In genomic region chr9:134083451-134083850, GRCh38 we compare ENCODE assay signal across 22 cellular contexts. TPM values are rescaled to one million over a fixed set of nuclear protein-coding genes. Genes with fewer than 3 reads are reported as not detected.
A peak's percentile ranks its signal among the peaks of the same experiment; 100 is the strongest.
DNase-seq lines count a peak whose midpoint lies in the region; ATAC-seq, FAIRE-seq and TF ChIP-seq lines count a peak whose summit lies in the region.
"Had no signal": no experiment of that assay in that cellular context is flagged by ENCODE, and none has a peak within 500 bp of the region (broad histone marks: within the 10 kb centered on the region; RNA-seq: fewer than 3 reads in every experiment).

No MANE protein-coding gene starts in this region.

- no peak overlapping the region for H3K9ac ChIP-seq in keratinocyte (ENCODE audit: control insufficient read depth, extremely low read depth, insufficient read depth, low read length)
- H3K9ac ChIP-seq: BLaER1 had no signal

- no peaks in the 10 kb centered on the region for H3K36me3 ChIP-seq in keratinocyte (ENCODE audit: control insufficient read depth in 2 of 2, extremely low read depth in 1 of 2, insufficient read depth in 2 of 2, low read length in 2 of 2)
- H3K36me3 ChIP-seq: BE2C, BLaER1 had no signal

- TF ChIP-seq CTCF in keratinocyte (optimal IDR thresholded peaks at IDR 0.05 in 1 of 3, IDR thresholded peaks at IDR 0.05 in 1 of 3, conservative IDR thresholded peaks at IDR 0.05 in 1 of 3; ENCODE audit: extremely low read depth in 1 of 3, insufficient read depth in 2 of 3, low read length in 3 of 3) = no peak

- H3K36me3 Mint-ChIP-seq in activated naive CD8-positive, alpha-beta T cell treated with anti-CD3 and anti-CD28 coated beads, Interleukin-2, amount 50 U/mL, for 24 hours (ENCODE audit: low read depth) = no peaks in the 10 kb centered on the region
- H3K36me3 Mint-ChIP-seq: CD14-positive monocyte; CD4-positive, CD25-positive, alpha-beta regulatory T cell; CD8-positive, alpha-beta memory T cell had no signal

- H3K9me3 ChIP-seq in keratinocyte (ENCODE audit: control insufficient read depth, low read depth, low read length) = no peaks in the 10 kb centered on the region
- H3K9me3 ChIP-seq: BE2C had no signal

- no peak overlapping the region for H2AFZ ChIP-seq in keratinocyte (ENCODE audit: control insufficient read depth, low read length)

- peaks cover 17% of the 10 kb centered on the region for H3K4me1 ChIP-seq in keratinocyte (ENCODE audit: control insufficient read depth, extremely low read depth, insufficient read depth, low read length)
- H3K4me1 ChIP-seq: BE2C, BLaER1 had no signal

- H3K4me3 ChIP-seq in keratinocyte (ENCODE audit: control insufficient read depth in 2 of 3, extremely low read depth in 1 of 3, insufficient read depth in 2 of 3, low read depth in 1 of 3, low read length in 3 of 3) = no peak overlapping the region
- H3K4me3 ChIP-seq: BLaER1 had no signal

- H3K27me3 ChIP-seq in keratinocyte (ENCODE audit: control insufficient read depth, extremely low read depth, insufficient read depth, low read length) = no peaks in the 10 kb centered on the region
- H3K27me3 ChIP-seq: BLaER1 had no signal

- H3K4me3 Mint-ChIP-seq in activated naive CD8-positive, alpha-beta T cell treated with anti-CD3 and anti-CD28 coated beads, Interleukin-2, amount 50 U/mL, for 24 hours = no peak overlapping the region
- H3K4me3 Mint-ChIP-seq: CD14-positive monocyte; CD4-positive, alpha-beta memory T cell; CD4-positive, CD25-positive, alpha-beta regulatory T cell; CD8-positive, alpha-beta memory T cell had no signal

- H3K27ac Mint-ChIP-seq in activated naive CD8-positive, alpha-beta T cell treated with anti-CD3 and anti-CD28 coated beads, Interleukin-2, amount 50 U/mL, for 24 hours = no peak overlapping the region
- H3K27ac Mint-ChIP-seq: CD14-positive monocyte; CD4-positive, alpha-beta memory T cell; CD4-positive, CD25-positive, alpha-beta regulatory T cell had no signal

- H3K27me3 Mint-ChIP-seq in activated naive CD8-positive, alpha-beta T cell treated with anti-CD3 and anti-CD28 coated beads, Interleukin-2, amount 50 U/mL, for 24 hours = no peaks in the 10 kb centered on the region

- H3K4me1 Mint-ChIP-seq in activated naive CD8-positive, alpha-beta T cell treated with anti-CD3 and anti-CD28 coated beads, Interleukin-2, amount 50 U/mL, for 24 hours = no peaks in the 10 kb centered on the region
- H3K4me1 Mint-ChIP-seq: CD14-positive monocyte; CD4-positive, alpha-beta memory T cell; CD4-positive, CD25-positive, alpha-beta regulatory T cell; CD8-positive, alpha-beta memory T cell had no signal

- FAIRE-seq in keratinocyte (lab: Jason Lieb, UNC) = peak; percentile 9
- FAIRE-seq: A204.1, D721Med, G401.6, GM12891, GM19239 had no signal

- H4K20me1 ChIP-seq in keratinocyte (ENCODE audit: control insufficient read depth, extremely low read depth, insufficient read depth, low read length) = no peaks in the 10 kb centered on the region
- H4K20me1 ChIP-seq: BLaER1 had no signal

- ATAC-seq in activated naive CD8-positive, alpha-beta T cell treated with anti-CD3 and anti-CD28 coated beads, Interleukin-2, amount 50 U/mL, for 24 hours = no peak

- no peak overlapping the region for H3K4me2 ChIP-seq in keratinocyte (ENCODE audit: control insufficient read depth, extremely low read depth, insufficient read depth, low read depth, low read length)
- H3K4me2 ChIP-seq: BLaER1 had no signal

- dilution Hi-C loops in keratinocyte (cut with MboI; ENCODE audit: extremely low pct_ligation_motif_present, low sequenced_read_pairs) = no loop called here

- peaks cover 6% of the 10 kb centered on the region for H3K9me3 Mint-ChIP-seq in activated naive CD8-positive, alpha-beta T cell treated with anti-CD3 and anti-CD28 coated beads, Interleukin-2, amount 50 U/mL, for 24 hours

- no peaks in the 10 kb centered on the region for H3K79me2 ChIP-seq in keratinocyte (ENCODE audit: control insufficient read depth, insufficient read depth, low read length)

- no peaks in the 10 kb centered on the region for H3K9me1 ChIP-seq in keratinocyte (ENCODE audit: control insufficient read depth, extremely low read depth, insufficient read depth, low read length)

- H3K27ac ChIP-seq in epithelial cell of prostate (peak overlapping the region; percentile 11), keratinocyte (ENCODE audit: control insufficient read depth, insufficient read depth, low read length) (no peak overlapping the region)
- H3K27ac ChIP-seq: BLaER1 had no signal

- DNase-seq in epithelial cell of prostate (ENCODE audit: low read depth, low spot score) = no peak
- DNase-seq in keratinocyte (ENCODE audit: low read depth, low spot score) = no peak
- DNase-seq in activated gamma-delta T cell treated with Interleukin-2 at 50 U/mL for 16 hours = no peak
- DNase-seq in activated CD4-positive, alpha-beta T cell treated with anti-CD3 and anti-CD28 coated beads, Interleukin-2, amount 50 U/mL, for 4 hours = no peak
- DNase-seq in activated naive CD8-positive, alpha-beta T cell treated with anti-CD3 and anti-CD28 coated beads, Interleukin-2, amount 50 U/mL, for 24 hours = no peak
- DNase-seq: 8988T; ACHN; BE2C; C1 segment of cervical spinal cord; CD4-positive, alpha-beta memory T cell; CD4-positive, CD25-positive, alpha-beta regulatory T cell; CD8-positive, alpha-beta memory T cell; COR-L47; DMS79 treated with DMSO at 0.1 percent for 48 hours; GF-D8 had no signal

RNA-seq across cellular contexts. Expression of gene BRD3, which starts 15.6 kb away (rescaled TPM):
- polyA plus RNA-seq in keratinocyte = 2.5 to 6.3 TPM (median 3.3 TPM) in 3 replicates
- 22.4 TPM for polyA plus RNA-seq in keratinocyte (2011; ENCODE audit: low read depth)
- polyA plus RNA-seq in keratinocyte (2011; cell fraction: cytosol; rRNA removed) = 3.4 and 3.9 TPM in 2 replicates
- 8.0 and 9.2 TPM in 2 replicates for polyA plus RNA-seq in keratinocyte (2011; cell fraction: nucleus; rRNA removed)
- 7.1 and 8.4 TPM in 2 replicates for polyA plus RNA-seq in keratinocyte (2012; ENCODE audit: low replicate concordance)
- 2.9 to 5.3 TPM (median 4.9 TPM) in 3 replicates for polyA minus RNA-seq in keratinocyte
- 12.3 TPM for polyA minus RNA-seq in keratinocyte (2011; cell fraction: cytosol; rRNA and poly(A)+ RNA removed)
- 5.6 and 6.5 TPM in 2 replicates for polyA minus RNA-seq in keratinocyte (2011; cell fraction: nucleus; rRNA and poly(A)+ RNA removed)

RNA-seq across cellular contexts. Expression of gene WDR5, which starts 52.4 kb away (rescaled TPM):
- 20.3 to 41.8 TPM (median 31.2 TPM) in 3 replicates for polyA plus RNA-seq in keratinocyte
- 5.2 TPM for polyA plus RNA-seq in keratinocyte (2011; ENCODE audit: low read depth)
- polyA plus RNA-seq in keratinocyte (2011; cell fraction: cytosol; rRNA removed) = 29.4 and 29.9 TPM in 2 replicates
- polyA plus RNA-seq in keratinocyte (2011; cell fraction: nucleus; rRNA removed) = 44.8 and 44.9 TPM in 2 replicates
- polyA plus RNA-seq in keratinocyte (2012; ENCODE audit: low replicate concordance) = 16.1 and 34.1 TPM in 2 replicates
- 13.5 to 36.0 TPM (median 17.8 TPM) in 3 replicates for polyA minus RNA-seq in keratinocyte
- polyA minus RNA-seq in keratinocyte (2011; cell fraction: cytosol; rRNA and poly(A)+ RNA removed) = 16.1 TPM
- 13.5 and 18.4 TPM in 2 replicates for polyA minus RNA-seq in keratinocyte (2011; cell fraction: nucleus; rRNA and poly(A)+ RNA removed)

RNA-seq across cellular contexts. Expression of gene BRD3OS, which starts 58.2 kb away (rescaled TPM):
- polyA plus RNA-seq in keratinocyte = 8.2 to 13.8 TPM (median 8.5 TPM) in 3 replicates
- 3.3 TPM for polyA plus RNA-seq in keratinocyte (2011; ENCODE audit: low read depth)
- 14.2 and 15.1 TPM in 2 replicates for polyA plus RNA-seq in keratinocyte (2011; cell fraction: cytosol; rRNA removed)
- polyA plus RNA-seq in keratinocyte (2011; cell fraction: nucleus; rRNA removed) = 9.9 and 11.2 TPM in 2 replicates
- polyA plus RNA-seq in keratinocyte (2012; ENCODE audit: low replicate concordance) = 3.2 and 13.3 TPM in 2 replicates
- 6.3 to 10.8 TPM (median 6.5 TPM) in 3 replicates for polyA minus RNA-seq in keratinocyte
- polyA minus RNA-seq in keratinocyte (2011; cell fraction: cytosol; rRNA and poly(A)+ RNA removed) = 10.7 TPM
- 3.8 and 4.9 TPM in 2 replicates for polyA minus RNA-seq in keratinocyte (2011; cell fraction: nucleus; rRNA and poly(A)+ RNA removed)
